In the genomic region with DNA sequence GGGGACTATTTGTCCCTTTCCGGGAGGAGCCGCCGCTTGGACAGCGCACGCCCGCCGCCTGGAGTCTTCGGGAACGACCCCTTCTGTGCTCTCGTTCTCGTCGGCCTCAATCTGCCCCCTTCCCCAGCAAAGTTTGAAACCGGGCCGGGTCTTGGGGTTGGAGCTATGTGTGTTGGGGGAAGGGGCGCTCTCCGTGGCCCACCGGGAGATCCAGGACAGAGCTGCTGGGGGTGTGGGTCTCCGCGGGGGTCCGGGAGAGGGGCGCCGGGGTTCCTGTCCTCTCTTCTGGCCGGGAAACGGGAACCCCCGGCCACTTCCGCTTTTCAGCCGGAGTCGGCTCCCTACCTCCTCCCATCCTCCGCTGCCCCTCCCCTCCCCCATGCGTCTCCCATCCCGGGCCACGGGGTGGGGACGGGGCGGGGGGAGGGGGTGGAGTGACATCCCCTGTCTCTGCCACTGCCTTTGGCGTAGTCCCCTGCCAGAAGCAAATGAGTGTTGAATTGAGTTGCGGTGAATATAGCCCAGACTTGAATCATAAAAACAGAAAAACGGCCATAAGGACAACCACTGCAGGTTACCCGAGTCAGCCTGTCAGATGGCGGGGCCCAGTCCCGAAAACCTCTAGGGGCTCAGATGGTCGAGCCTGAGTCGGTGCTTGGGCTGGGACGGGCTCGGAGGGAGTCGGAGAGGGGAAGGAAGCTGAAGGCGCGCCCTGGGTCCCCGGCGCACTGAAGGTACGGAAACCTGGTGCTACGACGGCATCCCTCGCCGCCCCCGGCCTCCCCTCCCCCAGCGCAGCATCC, we compare ENCODE assay signal across 11 cellular contexts. TPM values are rescaled to one million over a fixed set of nuclear protein-coding genes. Genes with fewer than 3 reads are reported as not detected.
DNase-seq lines count a peak whose midpoint lies in the region; ATAC-seq and TF ChIP-seq lines count a peak whose summit lies in the region.
"Had no signal": no experiment of that assay in that cellular context is flagged by ENCODE, and none has a peak within 500 bp of the region (broad histone marks: within the 10 kb centered on the region; RNA-seq: fewer than 3 reads in every experiment).

No MANE protein-coding gene starts in this region.

- DNase-seq in cardiac muscle cell (ENCODE audit: low read depth in 1 of 2, low spot score in 1 of 2) (no peak), right atrium auricular region (ENCODE audit: low spot score) (no peak), NT2/D1 (ENCODE audit: low read depth, low spot score) (no peak), upper lobe of right lung (no peak), SW 1271 (lab: John Stamatoyannopoulos, UW) (no peak), breast epithelium (ENCODE audit: low spot score in 2 of 2) (no peak)
- DNase-seq in stimulated activated effector memory CD8-positive, alpha-beta T cell treated with anti-CD3 and anti-CD28 coated beads, Interleukin-12 subunit alpha, Interleukin-12 subunit beta, amount 100 ng/mL, for 72 hours (ENCODE audit: low spot score in 2 of 2) = no peak
- DNase-seq: NK-92 treated with Interleukin-12 subunit alpha and Interleukin-12 subunit beta, amount 100 ng/mL, for 24 hours had no signal

- no peaks in the 10 kb centered on the region for H3K9me3 ChIP-seq in cardiac muscle cell (ENCODE audit: low read depth)
- no peaks in the 10 kb centered on the region for H3K9me3 ChIP-seq in right atrium auricular region
- no peaks in the 10 kb centered on the region for H3K9me3 ChIP-seq in NT2/D1 (ENCODE audit: insufficient read depth, low read length)
- no peaks in the 10 kb centered on the region for H3K9me3 ChIP-seq in iPS-18a (ENCODE audit: control insufficient read depth, low read depth, low read length)
- H3K9me3 ChIP-seq in upper lobe of right lung = no peaks in the 10 kb centered on the region
- no peaks in the 10 kb centered on the region for H3K9me3 ChIP-seq in breast epithelium

- H3K9ac ChIP-seq in NT2/D1 (ENCODE audit: insufficient read length, low read depth) = no peak overlapping the region
- no peak overlapping the region for H3K9ac ChIP-seq in iPS-18a (ENCODE audit: low read length)

- H3K36me3 ChIP-seq in cardiac muscle cell = no peaks in the 10 kb centered on the region
- H3K36me3 ChIP-seq in right atrium auricular region = no peaks in the 10 kb centered on the region
- no peaks in the 10 kb centered on the region for H3K36me3 ChIP-seq in NT2/D1 (ENCODE audit: insufficient read depth, insufficient read length, low read length)
- H3K36me3 ChIP-seq in iPS-18a (ENCODE audit: control insufficient read depth, low read depth, low read length) = no peaks in the 10 kb centered on the region
- H3K36me3 ChIP-seq in upper lobe of right lung = no peaks in the 10 kb centered on the region
- H3K36me3 ChIP-seq in breast epithelium = no peaks in the 10 kb centered on the region

- no peak for TF ChIP-seq POLR2A in breast epithelium (IDR thresholded peaks at IDR 0.05)

- intact Hi-C loops in upper lobe of right lung (cut with DNase I) = no loop called here
- intact Hi-C loops in breast epithelium (cut with DNase I; ENCODE audit: low total_unique reads) = no loop called here

- H3K27me3 ChIP-seq in cardiac muscle cell = peaks cover 37% of the 10 kb centered on the region
- H3K27me3 ChIP-seq in right atrium auricular region = peaks cover 6 to 16% of the 10 kb centered on the region in 2 donors
- peaks cover 22% of the 10 kb centered on the region for H3K27me3 ChIP-seq in NT2/D1 (ENCODE audit: insufficient read depth, insufficient read length)
- peaks cover 31% of the 10 kb centered on the region for H3K27me3 ChIP-seq in iPS-18a (ENCODE audit: control insufficient read depth, insufficient read depth, low read length)
- peaks cover 59% of the 10 kb centered on the region for H3K27me3 ChIP-seq in upper lobe of right lung
- peaks cover 2 to 72% of the 10 kb centered on the region in 2 donors for H3K27me3 ChIP-seq in breast epithelium

- no peaks in the 10 kb centered on the region for H3K36me3 Mint-ChIP-seq in stimulated activated effector memory CD8-positive, alpha-beta T cell treated with anti-CD3 and anti-CD28 coated beads, Interleukin-12 subunit alpha, Interleukin-12 subunit beta, amount 100 ng/mL, for 72 hours

- no peak overlapping the region for H3K4me3 Mint-ChIP-seq in stimulated activated effector memory CD8-positive, alpha-beta T cell treated with anti-CD3 and anti-CD28 coated beads, Interleukin-12 subunit alpha, Interleukin-12 subunit beta, amount 100 ng/mL, for 72 hours

- peaks cover 3% of the 10 kb centered on the region for H3K4me1 ChIP-seq in cardiac muscle cell (ENCODE audit: low read depth)
- peaks cover 0 to 16% of the 10 kb centered on the region in 2 donors for H3K4me1 ChIP-seq in right atrium auricular region
- peaks cover 6% of the 10 kb centered on the region for H3K4me1 ChIP-seq in NT2/D1 (ENCODE audit: insufficient read depth, insufficient read length)
- H3K4me1 ChIP-seq in iPS-18a (ENCODE audit: control insufficient read depth, low read depth, low read length) = peaks cover 7% of the 10 kb centered on the region
- no peaks in the 10 kb centered on the region for H3K4me1 ChIP-seq in upper lobe of right lung
- H3K4me1 ChIP-seq in breast epithelium = no peaks in the 10 kb centered on the region

- peak; percentile 27 for ATAC-seq in upper lobe of right lung
- no peak for ATAC-seq in stimulated activated effector memory CD8-positive, alpha-beta T cell treated with anti-CD3 and anti-CD28 coated beads, Interleukin-12 subunit alpha, Interleukin-12 subunit beta, amount 100 ng/mL, for 72 hours

- H3K4me1 Mint-ChIP-seq in stimulated activated effector memory CD8-positive, alpha-beta T cell treated with anti-CD3 and anti-CD28 coated beads, Interleukin-12 subunit alpha, Interleukin-12 subunit beta, amount 100 ng/mL, for 72 hours = peaks cover 25% of the 10 kb centered on the region

- peak overlapping the region; percentile 18 for H3K4me3 ChIP-seq in cardiac muscle cell
- H3K4me3 ChIP-seq in right atrium auricular region = no peak overlapping the region
- peak overlapping the region; percentile 34 for H3K4me3 ChIP-seq in NT2/D1 (ENCODE audit: insufficient read length, low read depth)
- H3K4me3 ChIP-seq in iPS-18a (ENCODE audit: low read length) = peak overlapping the region; percentile 64
- no peak overlapping the region for H3K4me3 ChIP-seq in upper lobe of right lung
- H3K4me3 ChIP-seq in breast epithelium = no peak overlapping the region
- H3K4me3 ChIP-seq: skin epidermis had no signal

- H3K27ac ChIP-seq in cardiac muscle cell = no peak overlapping the region
- H3K27ac ChIP-seq in right atrium auricular region = no peak overlapping the region
- no peak overlapping the region for H3K27ac ChIP-seq in iPS-18a (ENCODE audit: low read length)
- H3K27ac ChIP-seq in upper lobe of right lung = no peak overlapping the region
- H3K27ac ChIP-seq in breast epithelium = no peak overlapping the region
- H3K27ac ChIP-seq: skin epidermis had no signal

- TF ChIP-seq CTCF in cardiac muscle cell (IDR thresholded peaks at IDR 0.05; ENCODE audit: low read depth, low read length) = no peak
- TF ChIP-seq CTCF in right atrium auricular region (IDR thresholded peaks at IDR 0.05) = no peak
- TF ChIP-seq CTCF in upper lobe of right lung (IDR thresholded peaks at IDR 0.05) = no peak
- no peak for TF ChIP-seq CTCF in breast epithelium (IDR thresholded peaks at IDR 0.05)

- no peak overlapping the region for H3K27ac Mint-ChIP-seq in stimulated activated effector memory CD8-positive, alpha-beta T cell treated with anti-CD3 and anti-CD28 coated beads, Interleukin-12 subunit alpha, Interleukin-12 subunit beta, amount 100 ng/mL, for 72 hours

- no peaks in the 10 kb centered on the region for H3K9me3 Mint-ChIP-seq in stimulated activated effector memory CD8-positive, alpha-beta T cell treated with anti-CD3 and anti-CD28 coated beads, Interleukin-12 subunit alpha, Interleukin-12 subunit beta, amount 100 ng/mL, for 72 hours

RNA-seq across cellular contexts. Expression of gene CPLX2, which starts 1.1 kb away (rescaled TPM):
- total RNA-seq in cardiac muscle cell (0.04 TPM in 1 of 2 replicates, not detected in the other), right atrium auricular region (not detected), upper lobe of right lung (not detected), breast epithelium (not detected)
- polyA plus RNA-seq in cardiac muscle cell = 0.38 and 0.56 TPM in 2 replicates
- total RNA-seq: IMR-90 had no signal
- polyA plus RNA-seq: IMR-90 had no signal

Comparison
In these comparisons a context has a peak if more than half of its experiments do, and no peak if none do; other contexts are left out.
1. H3K4me3 ChIP-seq: peak in cardiac muscle cell (single experiment), NT2/D1 (single experiment) and iPS-18a (single experiment); none in right atrium auricular region (0 of 2), upper lobe of right lung (single experiment) and breast epithelium (0 of 3).